ENCODE assay signal across 9 cellular contexts in the genomic region with DNA sequence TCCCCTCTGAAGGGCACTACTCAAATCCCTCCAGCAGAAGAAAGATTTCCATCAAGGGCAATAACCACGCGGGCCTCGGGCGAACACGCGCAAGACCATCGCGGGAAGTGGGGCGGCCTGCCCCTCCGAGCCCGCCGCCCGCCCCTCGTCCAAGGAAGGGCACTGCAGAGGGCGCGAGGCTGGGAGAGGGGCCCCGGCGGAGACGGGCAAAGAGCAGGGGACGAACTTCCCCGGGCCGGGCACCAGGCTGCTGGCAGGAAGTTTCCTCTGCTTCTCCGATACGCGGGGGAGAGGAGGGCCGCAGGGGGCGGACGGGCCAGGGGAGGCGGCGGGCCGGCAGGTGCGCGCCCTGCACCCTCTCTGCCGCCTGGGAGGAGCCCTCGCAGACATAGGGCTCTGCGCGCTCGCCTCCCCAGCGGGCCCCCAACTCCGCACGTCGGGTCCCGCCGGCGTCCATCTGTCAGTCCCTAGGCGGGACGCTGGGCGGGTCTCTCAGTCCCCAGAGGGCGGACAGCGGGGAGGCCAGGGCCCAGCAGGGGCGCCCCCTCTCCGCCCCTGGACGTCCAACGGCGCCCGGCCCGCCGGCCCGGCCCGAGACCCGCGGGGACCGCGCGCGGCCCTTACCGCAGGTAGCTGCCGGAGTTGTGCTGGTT. TPM values are rescaled to one million over a fixed set of nuclear protein-coding genes. Genes with fewer than 3 reads are reported as not detected.
A peak's percentile ranks its signal among the peaks of the same experiment; 100 is the strongest.
DNase-seq lines count a peak whose midpoint lies in the region; ATAC-seq, FAIRE-seq and TF ChIP-seq lines count a peak whose summit lies in the region.
"Had no signal": no experiment of that assay in that cellular context is flagged by ENCODE, and none has a peak within 500 bp of the region (broad histone marks: within the 10 kb centered on the region; RNA-seq: fewer than 3 reads in every experiment).

No MANE protein-coding gene starts in this region.

- no peaks in the 10 kb centered on the region for H4K20me1 ChIP-seq in HepG2 (ENCODE audit: insufficient read depth, low read length)

- H3K27me3 Mint-ChIP-seq in CD14-positive monocyte (ENCODE audit: low read depth in 3 of 3), result peaks cover 44 to 49% (median 48%) of the 10 kb centered on the region in 3 donors
- H3K27me3 Mint-ChIP-seq in activated naive CD8-positive, alpha-beta T cell treated with anti-CD3 and anti-CD28 coated beads for 36 hours, result peaks cover 47% of the 10 kb centered on the region

- no peak overlapping the region for H2AFZ ChIP-seq in HepG2 (ENCODE audit: low read length)

- POLR2A ChIA-PET in HepG2 (lab: Yijun Ruan, JAX), result no interaction called here

- H3K4me3 ChIP-seq in H7 (ENCODE audit: insufficient read depth, low read depth, low read length) (peak overlapping the region; percentile 53), HepG2 (replicated peaks in 1 of 3; ENCODE audit: insufficient read depth in 1 of 3, low read depth in 2 of 3, low read length in 3 of 3) (peak overlapping the region in 1 of 3 experiments; percentile 55; a peak in 1 of 6 replicates), tibial nerve (peak overlapping the region; percentile 11 to 52 (median 38))

- peaks cover 21% of the 10 kb centered on the region for H3K27me3 ChIP-seq in H7 (ENCODE audit: control insufficient read depth, insufficient read depth, low read length)
- H3K27me3 ChIP-seq in HepG2 (ENCODE audit: control insufficient read depth in 1 of 2, insufficient read depth in 2 of 2, low read length in 2 of 2), result peaks cover 22 to 91% of the 10 kb centered on the region in 2 experiments
- H3K27me3 ChIP-seq in tibial nerve, result peaks cover 0 to 37% of the 10 kb centered on the region in 2 donors

- no peak for TF ChIP-seq RAD21 in HepG2 (CRISPR knock-in tag; IDR thresholded peaks at IDR 0.05)

- no peaks in the 10 kb centered on the region for H3K79me2 ChIP-seq in HepG2 (ENCODE audit: insufficient read depth, low read length)

- TF ChIP-seq POLR2A in HepG2 (IDR thresholded peaks at IDR 0.05; ENCODE audit: insufficient read depth in 1 of 2, low read depth in 2 of 2, low read length in 2 of 2) (no peak), tibial nerve (IDR thresholded peaks at IDR 0.05) (no peak)

- 7% methylated on average over 31 of the region's 68 CpGs for WGBS in HepG2 (ENCODE audit: low lambda C conversion rate)
- 0 to 1% methylated on average over 1 to 8 of the region's 68 CpGs for WGBS in tibial nerve, 2 donors

- BruUV-seq in HepG2 (replicated peaks; lab: Mats Ljungman, UMichigan), result no TSS peak

- TF ChIP-seq EP300 in HepG2 (IDR thresholded peaks at IDR 0.05; ENCODE audit: low read depth in 2 of 2, low read length in 2 of 2) (no peak), HepG2 (CRISPR knock-in tag; IDR thresholded peaks at IDR 0.05; ENCODE audit: borderline replicate concordance) (no peak), tibial nerve (IDR thresholded peaks at IDR 0.05) (no peak)

- peaks cover 70% of the 10 kb centered on the region for H3K4me1 Mint-ChIP-seq in CD14-positive monocyte
- H3K4me1 Mint-ChIP-seq in activated naive CD8-positive, alpha-beta T cell treated with anti-CD3 and anti-CD28 coated beads for 36 hours, result peaks cover 7% of the 10 kb centered on the region

- H3K9ac ChIP-seq in HepG2 (ENCODE audit: insufficient read depth, low read depth, low read length), result no peak overlapping the region

- no peak overlapping the region for H3K27ac Mint-ChIP-seq in CD14-positive monocyte
- H3K27ac Mint-ChIP-seq in activated naive CD8-positive, alpha-beta T cell treated with anti-CD3 and anti-CD28 coated beads for 36 hours, result no peak overlapping the region

- CTCF ChIA-PET in HepG2 (lab: Yijun Ruan, JAX; ENCODE audit: low intra/inter-chr PET ratio, low total read pairs), result interaction anchor here (1.0 kb wide), 1 partner anchor 10 kb away, joined by 3 read pairs; no protein-coding TSS in a partner anchor

- H3K4me2 ChIP-seq in HepG2 (ENCODE audit: low read depth, low read length), result peak overlapping the region; percentile 50

- FAIRE-seq in HepG2 (lab: Jason Lieb, UNC), result no peak

- TF ChIP-seq CTCF in CD14-positive monocyte (IDR thresholded peaks at IDR 0.05) (peak; percentile 13), HepG2 (CRISPR knock-in tag; IDR thresholded peaks at IDR 0.05) (no peak), tibial nerve (IDR thresholded peaks at IDR 0.05) (no peak)

- H3K4me1 ChIP-seq in HepG2 (ENCODE audit: insufficient read depth, low read length) (peaks cover 36% of the 10 kb centered on the region), tibial nerve (peaks cover 0 to 17% (median 4%) of the 10 kb centered on the region in 4 donors)

- H3K9me3 ChIP-seq in HepG2 (ENCODE audit: low read length) (no peaks in the 10 kb centered on the region), tibial nerve (no peaks in the 10 kb centered on the region)

- H3K9me3 Mint-ChIP-seq in CD14-positive monocyte, result peaks cover 0 to 13% (median 6%) of the 10 kb centered on the region in 7 donors
- H3K9me3 Mint-ChIP-seq in activated naive CD8-positive, alpha-beta T cell treated with anti-CD3 and anti-CD28 coated beads for 36 hours, result no peaks in the 10 kb centered on the region

- in situ Hi-C loops in HepG2 (cut with HindIII; ENCODE audit: extremely low pct_ligation_motif_present, low pct_unique_long_range_greater_than_20kb), result no loop called here

- peaks cover 8 to 19% of the 10 kb centered on the region in 2 donors for H3K36me3 Mint-ChIP-seq in CD14-positive monocyte
- no peaks in the 10 kb centered on the region for H3K36me3 Mint-ChIP-seq in activated naive CD8-positive, alpha-beta T cell treated with anti-CD3 and anti-CD28 coated beads for 36 hours

- DNase-seq in CD14-positive monocyte (ENCODE audit: low spot score) (no peak), H7 (peak; percentile 85), HepG2 (ENCODE audit: low spot score) (no peak), tibial nerve (ENCODE audit: low spot score in 2 of 2) (no peak), amygdala (lab: John Stamatoyannopoulos, UW) (no peak), SHP77 treated with DMSO at 0.1 percent for 48 hours (lab: John Stamatoyannopoulos, UW) (no peak), GM03348 (ENCODE audit: low spot score) (no peak)
- DNase-seq in activated naive CD8-positive, alpha-beta T cell treated with anti-CD3 and anti-CD28 coated beads for 36 hours, result peak; percentile 9

- intact Hi-C loops in CD14-positive monocyte (cut with micrococcal nuclease) (no loop called here), HepG2 (cut with micrococcal nuclease; ENCODE audit: unreplicated experiment) (no loop called here)

- H3K27ac ChIP-seq in HepG2 (ENCODE audit: extremely low read length, insufficient read depth, low read length), result no peak overlapping the region
- H3K27ac ChIP-seq in tibial nerve, result no peak overlapping the region

- no peaks in the 10 kb centered on the region for H3K36me3 ChIP-seq in H7 (replicated peaks; ENCODE audit: control insufficient read depth, insufficient read depth, low read length)
- no peaks in the 10 kb centered on the region for H3K36me3 ChIP-seq in HepG2 (replicated peaks in 1 of 2; ENCODE audit: control insufficient read depth in 1 of 2, insufficient read depth in 2 of 2, low read length in 2 of 2)
- no peaks in the 10 kb centered on the region for H3K36me3 ChIP-seq in tibial nerve

- peak; percentile 39 for ATAC-seq in HepG2

- peak overlapping the region; percentile 70 to 85 for H3K4me3 Mint-ChIP-seq in CD14-positive monocyte
- H3K4me3 Mint-ChIP-seq in activated naive CD8-positive, alpha-beta T cell treated with anti-CD3 and anti-CD28 coated beads for 36 hours, result no peak overlapping the region

TF ChIP-seq in HepG2, 621 proteins besides CTCF, POLR2A, EP300 and RAD21 (continues in another document):
- TF ChIP-seq ZNF547 (CRISPR knock-in tag; IDR thresholded peaks at IDR 0.05), result 0 out of 2 replicates have a peak, but pooled peaks have one; percentile 11
- no peak for TF ChIP-seq ZFP41 (CRISPR knock-in tag; IDR thresholded peaks at IDR 0.05; ENCODE audit: borderline replicate concordance)
- peak; percentile 62; the same call in 1 of the 2 replicates for TF ChIP-seq ZNF777 (CRISPR knock-in tag; IDR thresholded peaks at IDR 0.05)

RNA-seq across cellular contexts. Expression of gene TFCP2L1, which starts 0.5 kb away (rescaled TPM):
- polyA plus RNA-seq in CD14-positive monocyte, result under 1 TPM in 1 of 2 donors, not detected in 1; 0.03 TPM
- total RNA-seq in H7 (2014; rRNA removed; shearing (Covaris generic)), result 1.2 and 1.6 TPM in 2 replicates
- total RNA-seq in activated naive CD8-positive, alpha-beta T cell treated with anti-CD3 and anti-CD28 coated beads for 36 hours, result under 1 TPM; 0.04 to 0.06 TPM
- not detected in 2 replicates for total RNA-seq in HepG2 (2016; rRNA removed; fragmentation: Illumina TruSeq; extraction: Trizol)
- not detected in 2 replicates for total RNA-seq in HepG2 (2016; cell fraction: cytosol; rRNA removed; fragmentation: Illumina TruSeq; extraction: Trizol; ENCODE audit: low read depth)
- total RNA-seq in HepG2 (2016; cell fraction: insoluble cytoplasmic fraction; rRNA removed; fragmentation: Illumina TruSeq; extraction: Trizol), result not detected in 2 replicates
- total RNA-seq in HepG2 (2016; cell fraction: membrane; rRNA removed; fragmentation: Illumina TruSeq; extraction: Trizol), result not detected in 2 replicates
- total RNA-seq in HepG2 (2016; cell fraction: nucleus; rRNA removed; fragmentation: Illumina TruSeq; extraction: Trizol), result not detected in 2 replicates
- under 0.01 and 0.01 TPM in 2 replicates for polyA plus RNA-seq in HepG2 (2011; rRNA removed)
- polyA plus RNA-seq in HepG2 (2011; cell fraction: cytosol; rRNA removed), result under 0.01 TPM in 2 replicates
- polyA plus RNA-seq in HepG2 (2011; cell fraction: nucleus; rRNA removed), result 0.02 TPM in 2 replicates
- polyA plus RNA-seq in HepG2 (2012), result not detected in 2 replicates
- polyA plus RNA-seq in HepG2 (2016; cell fraction: cytosol; fragmentation: Illumina TruSeq; extraction: Trizol; ENCODE audit: low read depth), result not detected in 2 replicates
- not detected in 2 replicates for polyA plus RNA-seq in HepG2 (2016; cell fraction: insoluble cytoplasmic fraction; fragmentation: Illumina TruSeq; extraction: Trizol; ENCODE audit: low read depth)
- not detected in 2 replicates for polyA plus RNA-seq in HepG2 (2016; cell fraction: membrane; fragmentation: Illumina TruSeq; extraction: Trizol; ENCODE audit: low read depth)
- not detected in 2 replicates for polyA plus RNA-seq in HepG2 (2016; cell fraction: nucleus; fragmentation: Illumina TruSeq; extraction: Trizol; ENCODE audit: insufficient read depth, low read depth)
- polyA minus RNA-seq in HepG2 (2011; rRNA and poly(A)+ RNA removed; ENCODE audit: low replicate concordance), result 0.49 TPM in 1 of 2 replicates, not detected in the other
- polyA minus RNA-seq in HepG2 (2011; cell fraction: cytosol; rRNA and poly(A)+ RNA removed), result not detected in 2 replicates
- polyA minus RNA-seq in HepG2 (2011; cell fraction: nucleus; rRNA and poly(A)+ RNA removed), result not detected in 2 replicates
- total RNA-seq in tibial nerve, result under 1 TPM; 0.20 to 0.63 (median 0.41) TPM
- total RNA-seq: dermis microvascular lymphatic vessel endothelial cell had no signal

Comparison
In these comparisons a context has a peak if more than half of its experiments do, and no peak if none do; other contexts are left out.
1. DNase-seq: peak in H7 (single experiment) and activated naive CD8-positive, alpha-beta T cell treated with anti-CD3 and anti-CD28 coated beads for 36 hours (single experiment); none in CD14-positive monocyte (single experiment), HepG2 (single experiment), tibial nerve (0 of 2), amygdala (0 of 56), SHP77 treated with DMSO at 0.1 percent for 48 hours (single experiment) and GM03348 (single experiment).